ENCODE assay signal across 23 cellular contexts in the genomic region with DNA sequence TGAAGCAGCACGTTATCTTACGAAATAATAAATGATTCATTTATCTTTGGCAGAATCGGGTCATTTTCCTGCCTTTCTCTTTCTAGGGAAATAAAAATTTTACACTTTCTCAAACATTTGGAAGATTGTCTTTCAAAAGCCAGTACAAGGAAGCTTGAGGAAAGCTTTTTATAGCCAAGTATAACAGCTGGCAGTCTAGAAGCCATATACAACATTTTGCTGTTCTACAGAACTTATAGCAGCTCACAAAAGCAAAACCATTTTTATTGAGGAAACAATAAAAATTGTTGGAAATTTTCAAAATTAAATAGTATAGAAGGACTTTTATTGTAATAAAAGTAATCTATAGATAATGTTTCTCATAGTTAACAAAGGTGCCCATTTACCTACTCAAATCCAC.
DNase-seq lines count a peak whose midpoint lies in the region; TF ChIP-seq lines count a peak whose summit lies in the region.
"Had no signal": no experiment of that assay in that cellular context is flagged by ENCODE, and none has a peak within 500 bp of the region (broad histone marks: within the 10 kb centered on the region; RNA-seq: fewer than 3 reads in every experiment).

No MANE protein-coding gene starts in this region.

- peak; percentile 35 for DNase-seq in NOMO-1 treated with DMSO at 0.1 percent for 48 hours (lab: John Stamatoyannopoulos, UW; ENCODE audit: unreplicated experiment)
- DNase-seq in NOMO-1 treated with dmso at 0.1 percent for 144 hours (lab: John Stamatoyannopoulos, UW; ENCODE audit: unreplicated experiment): no peak
- peak; percentile 21 for DNase-seq in amniotic epithelial cell (ENCODE audit: low read depth)
- peak; percentile 34 for DNase-seq in fibroblast of the aortic adventitia (ENCODE audit: low read depth)
- no peak for DNase-seq in activated T-helper 2 cell treated with anti-CD3 and anti-CD28 coated beads, Interferon-gamma antibody, Interleukin-2, Interleukin-4, amounts not matched to agents 10 μg/mL and 5 μg/mL and 100 μg/mL, durations not matched to agents 14 hours and 24 hours and 36 hours (ENCODE audit: low spot score)
- DNase-seq in glutamatergic neuron: no peak
- DNase-seq in GM19238 (ENCODE audit: insufficient read length, low spot score): no peak
- no peak for DNase-seq in HK-2 (ENCODE audit: unreplicated experiment)
- DNase-seq: AML-193; C1 segment of cervical spinal cord; CD8-positive, alpha-beta T cell; DMS153; GOT3; NCI-H1694; NCI-H2081; NCI-H2171; NCI-H345; NCI-H524; NCI-H774; NK-92 treated with Interleukin-12 subunit alpha and Interleukin-12 subunit beta, amount 100 ng/mL, for 24 hours; Peyer's patch; SJCRH30 had no signal

- peaks cover 6% of the 10 kb centered on the region for H3K9me3 Mint-ChIP-seq in activated T-helper 2 cell treated with anti-CD3 and anti-CD28 coated beads, Interferon-gamma antibody, Interleukin-2, Interleukin-4, amounts not matched to agents 10 μg/mL and 5 μg/mL and 100 μg/mL, durations not matched to agents 14 hours and 24 hours and 36 hours
- peaks cover 2% of the 10 kb centered on the region for H3K9me3 Mint-ChIP-seq in glutamatergic neuron (ENCODE audit: unreplicated experiment)

- intact Hi-C loops in activated T-helper 2 cell treated with anti-CD3 and anti-CD28 coated beads, Interferon-gamma antibody, Interleukin-2, Interleukin-4, amounts not matched to agents 10 μg/mL and 5 μg/mL and 100 μg/mL, durations not matched to agents 14 hours and 24 hours and 36 hours (cut with micrococcal nuclease): no loop called here

- H3K27ac Mint-ChIP-seq in activated T-helper 2 cell treated with anti-CD3 and anti-CD28 coated beads, Interferon-gamma antibody, Interleukin-2, Interleukin-4, amounts not matched to agents 10 μg/mL and 5 μg/mL and 100 μg/mL, durations not matched to agents 14 hours and 24 hours and 36 hours: no peak overlapping the region
- H3K27ac Mint-ChIP-seq in glutamatergic neuron (ENCODE audit: unreplicated experiment): no peak overlapping the region
- H3K27ac Mint-ChIP-seq: CD8-positive, alpha-beta T cell had no signal

- H3K27me3 Mint-ChIP-seq in activated T-helper 2 cell treated with anti-CD3 and anti-CD28 coated beads, Interferon-gamma antibody, Interleukin-2, Interleukin-4, amounts not matched to agents 10 μg/mL and 5 μg/mL and 100 μg/mL, durations not matched to agents 14 hours and 24 hours and 36 hours (ENCODE audit: low read depth): no peaks in the 10 kb centered on the region
- peaks cover 2% of the 10 kb centered on the region for H3K27me3 Mint-ChIP-seq in glutamatergic neuron (ENCODE audit: unreplicated experiment)

- H3K4me3 ChIP-seq in fibroblast of the aortic adventitia (ENCODE audit: low read depth, low read length): no peak overlapping the region
- H3K4me3 ChIP-seq: K562, Peyer's patch, SJCRH30 had no signal

- H3K4me3 Mint-ChIP-seq in activated T-helper 2 cell treated with anti-CD3 and anti-CD28 coated beads, Interferon-gamma antibody, Interleukin-2, Interleukin-4, amounts not matched to agents 10 μg/mL and 5 μg/mL and 100 μg/mL, durations not matched to agents 14 hours and 24 hours and 36 hours (ENCODE audit: low read depth): no peak overlapping the region
- H3K4me3 Mint-ChIP-seq in glutamatergic neuron (ENCODE audit: unreplicated experiment): no peak overlapping the region
- H3K4me3 Mint-ChIP-seq: CD8-positive, alpha-beta T cell had no signal

- TF ChIP-seq CTCF in fibroblast of the aortic adventitia (IDR thresholded peaks at IDR 0.05; ENCODE audit: insufficient read depth, low read length) (no peak), glutamatergic neuron (IDR thresholded peaks at IDR 0.05; ENCODE audit: partially characterized antibody, unreplicated experiment) (no peak)

- H3K36me3 Mint-ChIP-seq in activated T-helper 2 cell treated with anti-CD3 and anti-CD28 coated beads, Interferon-gamma antibody, Interleukin-2, Interleukin-4, amounts not matched to agents 10 μg/mL and 5 μg/mL and 100 μg/mL, durations not matched to agents 14 hours and 24 hours and 36 hours (ENCODE audit: low read depth): no peaks in the 10 kb centered on the region
- no peaks in the 10 kb centered on the region for H3K36me3 Mint-ChIP-seq in glutamatergic neuron (ENCODE audit: unreplicated experiment)

- H3K4me1 Mint-ChIP-seq in activated T-helper 2 cell treated with anti-CD3 and anti-CD28 coated beads, Interferon-gamma antibody, Interleukin-2, Interleukin-4, amounts not matched to agents 10 μg/mL and 5 μg/mL and 100 μg/mL, durations not matched to agents 14 hours and 24 hours and 36 hours (ENCODE audit: low read depth): no peaks in the 10 kb centered on the region
- peaks cover 3% of the 10 kb centered on the region for H3K4me1 Mint-ChIP-seq in glutamatergic neuron (ENCODE audit: low read depth, unreplicated experiment)

Comparison
In these comparisons a context has a peak if more than half of its experiments do, and no peak if none do; other contexts are left out.
1. DNase-seq: peak in NOMO-1 treated with DMSO at 0.1 percent for 48 hours (single experiment), amniotic epithelial cell (single experiment) and fibroblast of the aortic adventitia (single experiment); none in NOMO-1 treated with dmso at 0.1 percent for 144 hours (single experiment), activated T-helper 2 cell treated with anti-CD3 and anti-CD28 coated beads, Interferon-gamma antibody, Interleukin-2, Interleukin-4, amounts not matched to agents 10 μg/mL and 5 μg/mL and 100 μg/mL, durations not matched to agents 14 hours and 24 hours and 36 hours (single experiment), glutamatergic neuron (single experiment), GM19238 (single experiment) and HK-2 (single experiment).